Comparison of ENCODE assay signal across 18 cellular contexts in the genomic region with DNA sequence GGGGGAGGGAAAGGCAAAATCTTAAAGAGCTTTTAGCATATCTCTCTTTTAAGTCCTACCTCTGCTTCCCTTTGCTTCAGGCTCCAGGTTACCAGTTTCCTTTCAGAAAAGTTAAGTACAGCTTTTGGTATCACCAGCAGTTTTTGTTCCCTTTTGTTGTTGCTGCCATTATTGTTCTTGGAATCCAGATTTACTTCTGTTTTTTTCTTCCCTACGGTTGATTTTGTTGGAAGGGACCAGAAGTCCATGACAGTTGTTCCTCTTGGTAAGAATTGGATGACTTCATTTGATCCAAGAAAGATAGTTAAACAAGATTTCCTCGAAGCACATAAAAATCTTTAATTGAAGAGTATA.
DNase-seq lines count a peak whose midpoint lies in the region; ATAC-seq, FAIRE-seq and TF ChIP-seq lines count a peak whose summit lies in the region.
"Had no signal": no experiment of that assay in that cellular context is flagged by ENCODE, and none has a peak within 500 bp of the region (broad histone marks: within the 10 kb centered on the region; RNA-seq: fewer than 3 reads in every experiment).

No MANE protein-coding gene starts in this region.

- H3K9me3 Mint-ChIP-seq in activated CD8-positive, alpha-beta memory T cell treated with anti-CD3 and anti-CD28 coated beads, Interleukin-2, amount 10 ng/mL, durations not matched to agents 7 days and 5 days (ENCODE audit: low read depth): no peaks in the 10 kb centered on the region
- H3K9me3 Mint-ChIP-seq in IgD-negative memory B cell: no peaks in the 10 kb centered on the region

- no peak for FAIRE-seq in GM12878 (lab: Jason Lieb, UNC)

- CTCF ChIA-PET in activated CD8-positive, alpha-beta memory T cell treated with anti-CD3 and anti-CD28 coated beads, Interleukin-2, amount 10 ng/mL, durations not matched to agents 7 days and 5 days (lab: Charles Lee): interaction anchor here (0.7 kb wide), 1 partner anchor 44 kb away, joined by 3 read pairs; no protein-coding TSS in a partner anchor
- CTCF ChIA-PET in GM12878 (lab: Yijun Ruan, JAX): interaction anchor here (1.3 kb wide), 1 partner anchor 30 kb away, joined by 4 read pairs; no protein-coding TSS in a partner anchor

- no peak overlapping the region for H3K4me3 Mint-ChIP-seq in activated CD8-positive, alpha-beta memory T cell treated with anti-CD3 and anti-CD28 coated beads, Interleukin-2, amount 10 ng/mL, durations not matched to agents 7 days and 5 days
- H3K4me3 Mint-ChIP-seq in IgD-negative memory B cell: peak overlapping the region in 3 of 4 donors; percentile 40 to 45 (median 41)
- H3K4me3 Mint-ChIP-seq: nephron had no signal

- WGBS in GM12878 (ENCODE audit: insufficient coverage, insufficient replicate concordance, low lambda C conversion rate, missing lambda C conversion rate): 92% methylated on average over 2 of the region's 2 CpGs

- BruUV-seq in GM12878 (replicated peaks; lab: Mats Ljungman, UMichigan): no TSS peak

- H3K9ac ChIP-seq in GM12878 (ENCODE audit: control insufficient read depth, insufficient read depth, low read length): no peak overlapping the region

- peaks cover 56% of the 10 kb centered on the region for H3K4me1 Mint-ChIP-seq in activated CD8-positive, alpha-beta memory T cell treated with anti-CD3 and anti-CD28 coated beads, Interleukin-2, amount 10 ng/mL, durations not matched to agents 7 days and 5 days
- peaks cover 45 to 51% (median 49%) of the 10 kb centered on the region in 3 donors for H3K4me1 Mint-ChIP-seq in IgD-negative memory B cell

- RAD21 ChIA-PET in GM12878 (lab: Charles Lee; ENCODE audit: unreplicated experiment): interaction anchor here (0.6 to 1.9 kb wide), 3 partner anchors 57 to 167 kb away, joined by 3 to 5 read pairs (median 4); no protein-coding TSS in a partner anchor

- H3K4me1 ChIP-seq in GM12878 (ENCODE audit: control insufficient read depth, insufficient read depth, low read length) (peaks cover 3% of the 10 kb centered on the region; the same call in 1 of the 2 replicates), neutrophil (ENCODE audit: control insufficient read depth in 1 of 2, insufficient read depth in 1 of 2, low read depth in 1 of 2, low read length in 1 of 2) (peaks cover 4 to 6% of the 10 kb centered on the region in 2 experiments)

- H3K9me3 ChIP-seq in GM12878 (replicated peaks; ENCODE audit: control insufficient read depth, insufficient read depth, low read length) (no peaks in the 10 kb centered on the region; the same call in 2 of the 3 replicates), neutrophil (no peaks in the 10 kb centered on the region)
- H3K9me3 ChIP-seq: right atrium auricular region, transverse colon had no signal

- no peaks in the 10 kb centered on the region for H3K27me3 Mint-ChIP-seq in activated CD8-positive, alpha-beta memory T cell treated with anti-CD3 and anti-CD28 coated beads, Interleukin-2, amount 10 ng/mL, durations not matched to agents 7 days and 5 days
- H3K27me3 Mint-ChIP-seq in IgD-negative memory B cell: no peaks in the 10 kb centered on the region

- no peaks in the 10 kb centered on the region for H4K20me1 ChIP-seq in GM12878 (ENCODE audit: control insufficient read depth, insufficient read depth)

- H3K36me3 ChIP-seq in GM12878 (ENCODE audit: control insufficient read depth in 2 of 2, insufficient read depth in 2 of 2, low read length in 1 of 2) (peaks cover 2 to 15% of the 10 kb centered on the region in 2 experiments), neutrophil (no peaks in the 10 kb centered on the region)
- H3K36me3 ChIP-seq: brain microvascular endothelial cell, MG63, right atrium auricular region, transverse colon had no signal

- H3K27me3 ChIP-seq in GM12878 (replicated peaks in 1 of 2; ENCODE audit: control insufficient read depth in 2 of 2, insufficient read depth in 2 of 2, low read length in 1 of 2) (no peaks in the 10 kb centered on the region), neutrophil (no peaks in the 10 kb centered on the region)
- H3K27me3 ChIP-seq: brain microvascular endothelial cell, MG63, right atrium auricular region, transverse colon had no signal

- no peak for ATAC-seq in activated CD8-positive, alpha-beta memory T cell treated with anti-CD3 and anti-CD28 coated beads, Interleukin-2, amount 10 ng/mL, durations not matched to agents 7 days and 5 days
- ATAC-seq in GM12878: peak; percentile 29
- ATAC-seq in HG02588 (IDR thresholded peaks at IDR 0.05; ENCODE audit: unreplicated experiment): no peak

- in situ Hi-C loops in GM12878 (cut with MboI): no loop called here

- no peak for TF ChIP-seq POLR2A in GM12878 (IDR thresholded peaks at IDR 0.05; ENCODE audit: low read depth, low read length)

- peak overlapping the region; percentile 3 for H3K27ac Mint-ChIP-seq in activated CD8-positive, alpha-beta memory T cell treated with anti-CD3 and anti-CD28 coated beads, Interleukin-2, amount 10 ng/mL, durations not matched to agents 7 days and 5 days
- peak overlapping the region; percentile 63 to 85 (median 72) for H3K27ac Mint-ChIP-seq in IgD-negative memory B cell
- H3K27ac Mint-ChIP-seq: nephron had no signal

- SMC1A ChIA-PET in GM12878 (lab: Charles Lee; ENCODE audit: uncharacterized antibody, unreplicated experiment): interaction anchor here (1.0 to 1.6 kb wide), 6 partner anchors 15 to 59 kb away, joined by 3 to 5 read pairs (median 4); no protein-coding TSS in a partner anchor

- H3K4me3 ChIP-seq in GM12878 (no peak overlapping the region), neutrophil (ENCODE audit: low read depth in 1 of 2, low read length in 1 of 2) (no peak overlapping the region)
- H3K4me3 ChIP-seq: MG63, right atrium auricular region, transverse colon had no signal

- DNase-seq in activated CD8-positive, alpha-beta memory T cell treated with anti-CD3 and anti-CD28 coated beads, Interleukin-2, amount 10 ng/mL, durations not matched to agents 7 days and 5 days: no peak
- no peak for DNase-seq in activated CD8-positive, alpha-beta memory T cell treated with anti-CD3 and anti-CD28 coated beads, Interleukin-2, amount 50 U/mL, for 48 hours
- no peak for DNase-seq in GM12878 (ENCODE audit: low read depth, low spot score)
- no peak for DNase-seq in DMS79 treated with DMSO at 0.1 percent for 48 hours (lab: John Stamatoyannopoulos, UW)
- no peak for DNase-seq in NCI-H1105 (lab: John Stamatoyannopoulos, UW)
- DNase-seq: activated CD4-positive, alpha-beta T cell treated with anti-CD3 and anti-CD28 coated beads for 4 hours; activated effector memory CD4-positive, alpha-beta T cell treated with Interleukin-2 at 50 U/mL for 16 hours; Calu3; MG63; NCI-H526; stimulated activated CD4-positive, alpha-beta T cell treated with anti-CD3 and anti-CD28 coated beads, Interleukin-2, amount 100 ng/mL, for 24 hours; transverse colon had no signal

- POLR2A ChIA-PET in GM12878 (lab: Charles Lee): interaction anchor here (1.4 kb wide), 1 partner anchor 27 kb away, joined by 5 read pairs; no protein-coding TSS in a partner anchor

- peaks cover 60% of the 10 kb centered on the region for H3K36me3 Mint-ChIP-seq in activated CD8-positive, alpha-beta memory T cell treated with anti-CD3 and anti-CD28 coated beads, Interleukin-2, amount 10 ng/mL, durations not matched to agents 7 days and 5 days
- H3K36me3 Mint-ChIP-seq in IgD-negative memory B cell: peaks cover 7% of the 10 kb centered on the region

- no peak for TF ChIP-seq CTCF in GM12878 (IDR thresholded peaks at IDR 0.05 in 2 of 3, conservative IDR thresholded peaks at IDR 0.05 in 1 of 3; ENCODE audit: control insufficient read depth in 2 of 3, extremely low read depth in 1 of 3, insufficient read depth in 1 of 3, low read depth in 3 of 3, low read length in 3 of 3)
- no peak for TF ChIP-seq CTCF in neutrophil (IDR thresholded peaks at IDR 0.05)

- H2AFZ ChIP-seq in GM12878 (ENCODE audit: control insufficient read depth, low read depth, low read length): no peak overlapping the region

- H3K27ac ChIP-seq in GM12878 (ENCODE audit: control insufficient read depth, insufficient read depth): no peak overlapping the region
- H3K27ac ChIP-seq in neutrophil: peak overlapping the region; percentile 68
- H3K27ac ChIP-seq: brain microvascular endothelial cell, right atrium auricular region, transverse colon had no signal

- H3K79me2 ChIP-seq in GM12878 (ENCODE audit: control insufficient read depth, insufficient read depth, low read length): peaks cover 73% of the 10 kb centered on the region

- H3K4me2 ChIP-seq in GM12878 (ENCODE audit: control insufficient read depth, insufficient read depth): no peak overlapping the region

- TF ChIP-seq RAD21 in GM12878 (IDR thresholded peaks at IDR 0.05; ENCODE audit: insufficient read depth, low read depth, low read length): no peak

- intact Hi-C loops in GM12878 (cut with micrococcal nuclease; ENCODE audit: unreplicated experiment): loop anchor here (10.0 kb wide), 1 partner anchor 54 kb away; no protein-coding TSS in a partner anchor

- no peak for TF ChIP-seq EP300 in GM12878 (IDR thresholded peaks at IDR 0.05; ENCODE audit: borderline replicate concordance in 1 of 2, control insufficient read depth in 1 of 2, low read depth in 2 of 2, low read length in 2 of 2)

TF ChIP-seq in GM12878, 131 proteins besides CTCF, POLR2A, EP300 and RAD21:
- TF ChIP-seq SP1 (IDR thresholded peaks at IDR 0.05; ENCODE audit: low read depth, low read length): no peak
- no peak for TF ChIP-seq TCF7 (IDR thresholded peaks at IDR 0.05; ENCODE audit: borderline replicate concordance)
- no peak for TF ChIP-seq PKNOX1 (IDR thresholded peaks at IDR 0.05)
- TF ChIP-seq TARDBP (IDR thresholded peaks at IDR 0.05; ENCODE audit: borderline replicate concordance): no peak
